Comparison of ENCODE assay signal across 27 cellular contexts in genomic region chr2:162037028-162037795, GRCh38. TPM values are rescaled to one million over a fixed set of nuclear protein-coding genes. Genes with fewer than 3 reads are reported as not detected.
DNase-seq lines count a peak whose midpoint lies in the region; ATAC-seq and TF ChIP-seq lines count a peak whose summit lies in the region.
"Had no signal": no experiment of that assay in that cellular context is flagged by ENCODE, and none has a peak within 500 bp of the region (broad histone marks: within the 10 kb centered on the region; RNA-seq: fewer than 3 reads in every experiment).

No MANE protein-coding gene starts in this region.

- H3K4me3 Mint-ChIP-seq in activated CD4-positive, alpha-beta memory T cell treated with anti-CD3 and anti-CD28 coated beads, Interleukin-2, amount 10 ng/mL, durations not matched to agents 7 days and 5 days, result no peak overlapping the region
- no peak overlapping the region for H3K4me3 Mint-ChIP-seq in activated CD4-positive, alpha-beta memory T cell treated with anti-CD3 and anti-CD28 coated beads for 36 hours
- H3K4me3 Mint-ChIP-seq in WTC11, result no peak overlapping the region
- H3K4me3 Mint-ChIP-seq: activated B cell treated with CpG ODN at 0.5 μM for 24 hours, nephron had no signal

- H3K79me1 ChIP-seq in mesenchymal stem cell (replicated peaks; ENCODE audit: low read length, poor library complexity, severe bottlenecking), result no peaks in the 10 kb centered on the region

- WGBS in heart left ventricle, 4 donors, result 35 to 53% (median 40%) methylated on average over 3 of the region's 3 CpGs
- WGBS in mesenchymal stem cell, result no CpG with 5 or more reads among the region's 3 CpGs

- H2BK120ac ChIP-seq in mesenchymal stem cell (ENCODE audit: low read depth, low read length), result no peak overlapping the region

- H3K27me3 ChIP-seq in heart left ventricle (no peaks in the 10 kb centered on the region), mesenchymal stem cell (ENCODE audit: control insufficient read depth in 1 of 2, insufficient read depth in 1 of 2, low read length in 2 of 2) (no peaks in the 10 kb centered on the region), foreskin keratinocyte (no peaks in the 10 kb centered on the region)
- H3K27me3 ChIP-seq: sigmoid colon, upper lobe of left lung had no signal

- CTCF ChIA-PET in activated CD4-positive, alpha-beta memory T cell treated with anti-CD3 and anti-CD28 coated beads, Interleukin-2, amount 10 ng/mL, durations not matched to agents 7 days and 5 days (lab: Charles Lee), result interaction anchor here (1.7 kb wide), 1 partner anchor 43 kb away, joined by 3 read pairs; no protein-coding TSS in a partner anchor
- CTCF ChIA-PET in activated CD4-positive, alpha-beta memory T cell treated with anti-CD3 and anti-CD28 coated beads for 36 hours (lab: Charles Lee), result interaction anchor here (0.5 kb wide), 1 partner anchor 76 kb away, joined by 3 read pairs; no protein-coding TSS in a partner anchor
- CTCF ChIA-PET in WTC11 (lab: Charles Lee), result interaction anchor here (0.6 to 0.7 kb wide), 2 partner anchors 18 to 38 kb away, joined by 3 read pairs; no protein-coding TSS in a partner anchor

- no peak overlapping the region for H2AK5ac ChIP-seq in mesenchymal stem cell (ENCODE audit: low read length, severe bottlenecking)

- H3K4ac ChIP-seq in mesenchymal stem cell (ENCODE audit: low read depth in 1 of 2, low read length in 2 of 2), result no peak overlapping the region

- H2BK12ac ChIP-seq in mesenchymal stem cell (ENCODE audit: low read length in 2 of 2), result no peak overlapping the region

- no peak overlapping the region for H4K8ac ChIP-seq in mesenchymal stem cell (ENCODE audit: low read length)

- H3K27ac ChIP-seq in heart left ventricle (peak overlapping the region in 7 of 12 donors; percentile 17 to 42 (median 33)), mesenchymal stem cell (ENCODE audit: low read length, poor library complexity, severe bottlenecking) (no peak overlapping the region), foreskin keratinocyte (no peak overlapping the region)
- H3K27ac ChIP-seq: epithelial cell of prostate, parathyroid adenoma, sigmoid colon, upper lobe of left lung had no signal

- no peak overlapping the region for H3K14ac ChIP-seq in mesenchymal stem cell (ENCODE audit: low read length in 2 of 2)

- no peaks in the 10 kb centered on the region for H3K27me3 Mint-ChIP-seq in activated CD4-positive, alpha-beta memory T cell treated with anti-CD3 and anti-CD28 coated beads, Interleukin-2, amount 10 ng/mL, durations not matched to agents 7 days and 5 days
- no peaks in the 10 kb centered on the region for H3K27me3 Mint-ChIP-seq in activated CD4-positive, alpha-beta memory T cell treated with anti-CD3 and anti-CD28 coated beads for 36 hours
- no peaks in the 10 kb centered on the region for H3K27me3 Mint-ChIP-seq in WTC11 (ENCODE audit: low read depth)

- H3K9me3 Mint-ChIP-seq in activated CD4-positive, alpha-beta memory T cell treated with anti-CD3 and anti-CD28 coated beads, Interleukin-2, amount 10 ng/mL, durations not matched to agents 7 days and 5 days, result no peaks in the 10 kb centered on the region
- H3K9me3 Mint-ChIP-seq in activated CD4-positive, alpha-beta memory T cell treated with anti-CD3 and anti-CD28 coated beads for 36 hours, result no peaks in the 10 kb centered on the region
- H3K9me3 Mint-ChIP-seq in WTC11, result no peaks in the 10 kb centered on the region
- H3K9me3 Mint-ChIP-seq: activated B cell treated with CpG ODN at 0.5 μM for 24 hours, nephron had no signal

- no peak overlapping the region for H4K91ac ChIP-seq in mesenchymal stem cell (ENCODE audit: low read length)

- TF ChIP-seq CTCF in WTC11 (IDR thresholded peaks at IDR 0.05), result no peak
- TF ChIP-seq CTCF in heart left ventricle (IDR thresholded peaks at IDR 0.05), result no peak
- no peak for TF ChIP-seq CTCF in foreskin keratinocyte (conservative IDR thresholded peaks at IDR 0.05)

- H3K36me3 Mint-ChIP-seq in activated CD4-positive, alpha-beta memory T cell treated with anti-CD3 and anti-CD28 coated beads, Interleukin-2, amount 10 ng/mL, durations not matched to agents 7 days and 5 days (ENCODE audit: low read depth), result peaks cover 71% of the 10 kb centered on the region
- H3K36me3 Mint-ChIP-seq in activated CD4-positive, alpha-beta memory T cell treated with anti-CD3 and anti-CD28 coated beads for 36 hours, result peaks cover 42% of the 10 kb centered on the region
- H3K36me3 Mint-ChIP-seq in WTC11, result peaks cover 5% of the 10 kb centered on the region

- DNase-seq in activated CD4-positive, alpha-beta memory T cell treated with anti-CD3 and anti-CD28 coated beads, Interleukin-2, amount 10 ng/mL, durations not matched to agents 7 days and 5 days, result no peak
- DNase-seq in activated CD4-positive, alpha-beta memory T cell treated with anti-CD3 and anti-CD28 coated beads for 36 hours, result no peak
- peak; percentile 11 for DNase-seq in WTC11 (ENCODE audit: low spot score)
- DNase-seq in heart left ventricle, result no peak
- DNase-seq in mesenchymal stem cell, result no peak
- DNase-seq in foreskin keratinocyte, result no peak
- no peak for DNase-seq in left lobe of liver (ENCODE audit: low spot score)
- DNase-seq: activated B cell treated with CpG ODN at 0.5 μM for 24 hours; activated CD4-positive, alpha-beta T cell treated with anti-CD3 and anti-CD28 coated beads, Interleukin-2, amount 50 U/mL, for 48 hours; activated naive CD4-positive, alpha-beta T cell; activated T-cell treated with anti-CD3 and anti-CD28 coated beads, Interleukin-2, amount 50 U/mL, for 1 hour; AML-193; caudate nucleus; DMS53; foreskin melanocyte; GF-D8; Karpas-422; NCI-H2029 treated with DMSO at 0.1 percent for 48 hours; NCI-H446 treated with DMSO at 0.1 percent for 48 hours; NK-92 treated with Interleukin-12 subunit alpha and Interleukin-12 subunit beta, amount 100 ng/mL, for 24 hours; sigmoid colon; T1000; upper lobe of left lung had no signal

- H3K4me1 Mint-ChIP-seq in activated CD4-positive, alpha-beta memory T cell treated with anti-CD3 and anti-CD28 coated beads, Interleukin-2, amount 10 ng/mL, durations not matched to agents 7 days and 5 days, result peaks cover 11% of the 10 kb centered on the region
- H3K4me1 Mint-ChIP-seq in activated CD4-positive, alpha-beta memory T cell treated with anti-CD3 and anti-CD28 coated beads for 36 hours (ENCODE audit: low read depth), result peaks cover 7% of the 10 kb centered on the region
- peaks cover 40% of the 10 kb centered on the region for H3K4me1 Mint-ChIP-seq in WTC11
- H3K4me1 Mint-ChIP-seq: activated B cell treated with CpG ODN at 0.5 μM for 24 hours, nephron had no signal

- H3K9me3 ChIP-seq in heart left ventricle (no peaks in the 10 kb centered on the region), mesenchymal stem cell (ENCODE audit: control insufficient read depth, low read length) (no peaks in the 10 kb centered on the region)
- H3K9me3 ChIP-seq: sigmoid colon, upper lobe of left lung had no signal

- no peak overlapping the region for H2BK5ac ChIP-seq in mesenchymal stem cell (ENCODE audit: low read depth, low read length, poor library complexity, severe bottlenecking)

- H3K4me3 ChIP-seq in heart left ventricle (no peak overlapping the region), mesenchymal stem cell (ENCODE audit: insufficient read depth in 1 of 2, low read depth in 1 of 2, low read length in 2 of 2) (no peak overlapping the region)
- H3K4me3 ChIP-seq: sigmoid colon, upper lobe of left lung had no signal

- H3K27ac Mint-ChIP-seq in activated CD4-positive, alpha-beta memory T cell treated with anti-CD3 and anti-CD28 coated beads, Interleukin-2, amount 10 ng/mL, durations not matched to agents 7 days and 5 days, result peak overlapping the region; percentile 28
- H3K27ac Mint-ChIP-seq in activated CD4-positive, alpha-beta memory T cell treated with anti-CD3 and anti-CD28 coated beads for 36 hours, result no peak overlapping the region
- H3K27ac Mint-ChIP-seq in WTC11, result no peak overlapping the region
- H3K27ac Mint-ChIP-seq: activated B cell treated with CpG ODN at 0.5 μM for 24 hours had no signal

- ATAC-seq in WTC11 (peak; percentile 94), heart left ventricle (peak; percentile 24 to 48 (median 44)), GM18519 (IDR thresholded peaks at IDR 0.05; ENCODE audit: low FRiP score, unreplicated experiment) (no peak), foreskin keratinocyte (no peak), left lobe of liver (no peak)

- no peak overlapping the region for H2AFZ ChIP-seq in mesenchymal stem cell (ENCODE audit: low read depth, low read length)
- H2AFZ ChIP-seq: parathyroid adenoma had no signal

- peaks cover 0 to 27% (median 13%) of the 10 kb centered on the region in 12 donors for H3K4me1 ChIP-seq in heart left ventricle
- no peaks in the 10 kb centered on the region for H3K4me1 ChIP-seq in mesenchymal stem cell (ENCODE audit: control insufficient read depth, insufficient read depth, low read depth, low read length)
- H3K4me1 ChIP-seq in foreskin keratinocyte, result peaks cover 7% of the 10 kb centered on the region
- H3K4me1 ChIP-seq: parathyroid adenoma had no signal

- intact Hi-C loops in activated CD4-positive, alpha-beta memory T cell treated with anti-CD3 and anti-CD28 coated beads for 36 hours (cut with micrococcal nuclease), result no loop called here
- intact Hi-C loops in heart left ventricle (cut with DNase I), result no loop called here

- H3K4me2 ChIP-seq in mesenchymal stem cell (ENCODE audit: low read length, poor library complexity, severe bottlenecking), result no peak overlapping the region

- H3K23ac ChIP-seq in mesenchymal stem cell (ENCODE audit: low read length in 2 of 2), result no peak overlapping the region

- TF ChIP-seq POLR2A in heart left ventricle (IDR thresholded peaks at IDR 0.05), result no peak

- H2BK15ac ChIP-seq in mesenchymal stem cell (ENCODE audit: low read depth, poor library complexity, severe bottlenecking), result no peak overlapping the region

- H3K36me3 ChIP-seq in heart left ventricle (peaks cover 0 to 6% (median 0%) of the 10 kb centered on the region in 9 donors), mesenchymal stem cell (ENCODE audit: control insufficient read depth in 1 of 2, insufficient read depth in 2 of 2, low read depth in 1 of 2, low read length in 2 of 2) (peaks cover 0 to 98% of the 10 kb centered on the region in 2 experiments)
- H3K36me3 ChIP-seq: sigmoid colon had no signal

- peak overlapping the region; percentile 71 for H3K9ac ChIP-seq in mesenchymal stem cell (ENCODE audit: low read length)
- H3K9ac ChIP-seq: parathyroid adenoma had no signal

- H3K18ac ChIP-seq in mesenchymal stem cell (ENCODE audit: low read depth in 1 of 2, low read length in 2 of 2), result no peak overlapping the region

- POLR2A ChIA-PET in activated CD4-positive, alpha-beta memory T cell treated with anti-CD3 and anti-CD28 coated beads, Interleukin-2, amount 10 ng/mL, durations not matched to agents 7 days and 5 days (lab: Charles Lee), result interaction anchor here (1.1 to 1.4 kb wide), 4 partner anchors 12 to 36 kb away, joined by 3 to 4 read pairs (median 4); no protein-coding TSS in a partner anchor
- POLR2A ChIA-PET in activated CD4-positive, alpha-beta memory T cell treated with anti-CD3 and anti-CD28 coated beads for 36 hours (lab: Charles Lee), result no interaction called here
- POLR2A ChIA-PET in WTC11 (lab: Charles Lee), result no interaction called here

RNA-seq across cellular contexts. Expression of gene DPP4, which starts 36.8 kb away (rescaled TPM):
- total RNA-seq in activated CD4-positive, alpha-beta memory T cell treated with anti-CD3 and anti-CD28 coated beads, Interleukin-2, amount 10 ng/mL, durations not matched to agents 7 days and 5 days, result 100 to 1,000 TPM; 122 to 126 TPM
- total RNA-seq in activated CD4-positive, alpha-beta memory T cell treated with anti-CD3 and anti-CD28 coated beads for 36 hours, result 10 to 100 TPM; 29.9 to 30.7 TPM
- total RNA-seq in WTC11 (2021) (2.7 to 3.6 TPM (median 2.7 TPM) in 3 replicates), heart left ventricle (10 to 100 TPM in 3 of 9 donors, 1 to 10 TPM in 6; 5.6 to 16.1 (median 8.6) TPM), foreskin keratinocyte (0.99 and 2.8 TPM in 2 replicates), left lobe of liver (15.2 TPM)
- polyA plus RNA-seq in heart left ventricle (1 to 10 TPM; 3.4 TPM), foreskin keratinocyte (0.43 and 1.00 TPM in 2 replicates)
- 80.0 TPM for polyA plus RNA-seq in mesenchymal stem cell (2013, experiment 1 of 2)
- polyA plus RNA-seq in mesenchymal stem cell (2013, experiment 2 of 2), result 82.7 TPM

Comparison
In these comparisons a context has a peak if more than half of its experiments do, and no peak if none do; other contexts are left out.
1. ATAC-seq: peak in WTC11 (single experiment) and heart left ventricle (4 of 4); none in GM18519 (single experiment), foreskin keratinocyte (single experiment) and left lobe of liver (single experiment).
2. H3K27ac ChIP-seq: peak in heart left ventricle (7 of 12); none in mesenchymal stem cell (single experiment) and foreskin keratinocyte (single experiment).